Comparison of ENCODE assay signal across 14 cellular contexts in the genomic region with DNA sequence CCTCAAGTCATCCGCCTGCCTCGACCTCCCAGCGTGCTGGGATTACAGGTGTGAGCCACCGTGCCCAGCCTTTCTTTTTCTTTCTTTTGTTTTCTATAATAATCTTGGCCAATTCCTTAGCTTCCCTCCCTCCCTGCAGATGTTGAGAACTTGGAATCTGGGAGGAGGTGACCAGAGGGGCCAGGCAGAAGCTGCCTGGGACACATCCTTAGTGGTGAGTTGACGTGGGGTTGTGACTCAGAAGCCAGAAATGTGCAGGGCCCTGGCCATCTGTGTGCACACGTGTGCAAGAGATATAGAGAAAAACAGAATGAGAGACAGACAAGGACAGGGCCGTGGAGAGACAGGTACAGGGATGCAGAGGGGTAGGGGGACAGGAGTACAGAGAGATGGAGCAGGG.
A peak's percentile ranks its signal among the peaks of the same experiment; 100 is the strongest.
DNase-seq lines count a peak whose midpoint lies in the region; ATAC-seq and TF ChIP-seq lines count a peak whose summit lies in the region.
"Had no signal": no experiment of that assay in that cellular context is flagged by ENCODE, and none has a peak within 500 bp of the region (broad histone marks: within the 10 kb centered on the region; RNA-seq: fewer than 3 reads in every experiment).

No MANE protein-coding gene starts in this region.

- no peak overlapping the region for H3K27ac ChIP-seq in fibroblast of lung (ENCODE audit: insufficient read depth, low read length)
- H3K27ac ChIP-seq: upper lobe of right lung had no signal

- peak overlapping the region; percentile 27 for H3K27ac Mint-ChIP-seq in activated CD4-positive, alpha-beta T cell treated with anti-CD3 and anti-CD28 coated beads, Interleukin-2, amount 10 ng/mL, durations not matched to agents 24 days and 14 days
- peak overlapping the region; percentile 59 for H3K27ac Mint-ChIP-seq in stimulated activated naive B cell treated with anti-CD40 and anti-IgM and Interleukin-4, amounts not matched to agents 10 μg/mL and 1 μg/mL and 100 μg/mL, for 72 hours
- H3K27ac Mint-ChIP-seq: activated CD8-positive, alpha-beta T cell treated with anti-CD3 and anti-CD28 coated beads, Interleukin-2, amount 10 ng/mL, durations not matched to agents 7 days and 5 days; nephron progenitor cell had no signal

- H4K20me1 ChIP-seq in fibroblast of lung (ENCODE audit: control insufficient read depth, extremely low read depth, insufficient read depth, low read length): no peaks in the 10 kb centered on the region

- peaks cover 4% of the 10 kb centered on the region for H3K4me1 ChIP-seq in fibroblast of lung (ENCODE audit: control insufficient read depth, extremely low read depth, insufficient read depth, low read length)

- H3K4me1 Mint-ChIP-seq in activated CD4-positive, alpha-beta T cell treated with anti-CD3 and anti-CD28 coated beads, Interleukin-2, amount 10 ng/mL, durations not matched to agents 24 days and 14 days: peaks cover 16% of the 10 kb centered on the region
- H3K4me1 Mint-ChIP-seq in stimulated activated naive B cell treated with anti-CD40 and anti-IgM and Interleukin-4, amounts not matched to agents 10 μg/mL and 1 μg/mL and 100 μg/mL, for 72 hours: peaks cover 29 to 50% of the 10 kb centered on the region in 2 donors

- intact Hi-C loops in activated CD4-positive, alpha-beta T cell treated with anti-CD3 and anti-CD28 coated beads, Interleukin-2, amount 10 ng/mL, durations not matched to agents 24 days and 14 days (cut with micrococcal nuclease): no loop called here

- H3K9me3 Mint-ChIP-seq in activated CD4-positive, alpha-beta T cell treated with anti-CD3 and anti-CD28 coated beads, Interleukin-2, amount 10 ng/mL, durations not matched to agents 24 days and 14 days: no peaks in the 10 kb centered on the region
- no peaks in the 10 kb centered on the region for H3K9me3 Mint-ChIP-seq in stimulated activated naive B cell treated with anti-CD40 and anti-IgM and Interleukin-4, amounts not matched to agents 10 μg/mL and 1 μg/mL and 100 μg/mL, for 72 hours
- H3K9me3 Mint-ChIP-seq: nephron progenitor cell had no signal

- no peak overlapping the region for H3K4me3 Mint-ChIP-seq in activated CD4-positive, alpha-beta T cell treated with anti-CD3 and anti-CD28 coated beads, Interleukin-2, amount 10 ng/mL, durations not matched to agents 24 days and 14 days
- no peak overlapping the region for H3K4me3 Mint-ChIP-seq in stimulated activated naive B cell treated with anti-CD40 and anti-IgM and Interleukin-4, amounts not matched to agents 10 μg/mL and 1 μg/mL and 100 μg/mL, for 72 hours
- H3K4me3 Mint-ChIP-seq: activated CD8-positive, alpha-beta T cell treated with anti-CD3 and anti-CD28 coated beads, Interleukin-2, amount 10 ng/mL, durations not matched to agents 7 days and 5 days; nephron progenitor cell had no signal

- H3K4me2 ChIP-seq in fibroblast of lung (ENCODE audit: extremely low read depth, insufficient read depth, low read length): no peak overlapping the region

- no peaks in the 10 kb centered on the region for H3K27me3 ChIP-seq in fibroblast of lung (ENCODE audit: control insufficient read depth, insufficient read depth, low read length)
- H3K27me3 ChIP-seq: upper lobe of right lung had no signal

- no peaks in the 10 kb centered on the region for H3K27me3 Mint-ChIP-seq in activated CD4-positive, alpha-beta T cell treated with anti-CD3 and anti-CD28 coated beads, Interleukin-2, amount 10 ng/mL, durations not matched to agents 24 days and 14 days
- H3K27me3 Mint-ChIP-seq in stimulated activated naive B cell treated with anti-CD40 and anti-IgM and Interleukin-4, amounts not matched to agents 10 μg/mL and 1 μg/mL and 100 μg/mL, for 72 hours: no peaks in the 10 kb centered on the region

- peaks cover 2% of the 10 kb centered on the region for H3K79me2 ChIP-seq in fibroblast of lung (ENCODE audit: control insufficient read depth, insufficient read depth, low read length)

- no peaks in the 10 kb centered on the region for H3K36me3 Mint-ChIP-seq in activated CD4-positive, alpha-beta T cell treated with anti-CD3 and anti-CD28 coated beads, Interleukin-2, amount 10 ng/mL, durations not matched to agents 24 days and 14 days (ENCODE audit: low read depth)
- H3K36me3 Mint-ChIP-seq in stimulated activated naive B cell treated with anti-CD40 and anti-IgM and Interleukin-4, amounts not matched to agents 10 μg/mL and 1 μg/mL and 100 μg/mL, for 72 hours: peaks cover 22 to 24% of the 10 kb centered on the region in 2 donors

- H3K36me3 ChIP-seq in fibroblast of lung (ENCODE audit: control insufficient read depth, insufficient read depth, low read length): no peaks in the 10 kb centered on the region
- H3K36me3 ChIP-seq: upper lobe of right lung had no signal

- DNase-seq in activated CD4-positive, alpha-beta T cell treated with anti-CD3 and anti-CD28 coated beads, Interleukin-2, amount 10 ng/mL, durations not matched to agents 24 days and 14 days: no peak
- DNase-seq in activated CD4-positive, alpha-beta T cell treated with anti-CD3 and anti-CD28 coated beads, Interleukin-2, amount 50 U/mL, for 1 hour: no peak
- DNase-seq in fibroblast of lung (ENCODE audit: low read depth in 2 of 2) (peak; percentile 71 to 85), COLO668 (lab: John Stamatoyannopoulos, UW; ENCODE audit: unreplicated experiment) (no peak), RPMI8226 (no peak)
- DNase-seq in stimulated activated naive B cell treated with anti-CD40 and anti-IgM and Interleukin-4, amounts not matched to agents 10 μg/mL and 1 μg/mL and 100 μg/mL, for 72 hours: no peak
- DNase-seq: activated CD8-positive, alpha-beta T cell treated with anti-CD3 and anti-CD28 coated beads, Interleukin-2, amount 10 ng/mL, durations not matched to agents 7 days and 5 days; hippocampal formation; NCI-H1092; nephron progenitor cell; stimulated activated CD4-positive, alpha-beta T cell treated with anti-CD3 and anti-CD28 coated beads, Interleukin-4, amount 100 ng/mL, for 1 hour; upper lobe of right lung had no signal

- H3K9ac ChIP-seq in fibroblast of lung (ENCODE audit: insufficient read depth, low read length): no peak overlapping the region

- no peak overlapping the region for H3K4me3 ChIP-seq in fibroblast of lung (replicated peaks in 1 of 4; ENCODE audit: control extremely low read depth in 1 of 4, insufficient read depth in 1 of 4, low read depth in 3 of 4, low read length in 4 of 4)
- H3K4me3 ChIP-seq: upper lobe of right lung had no signal

- H2AFZ ChIP-seq in fibroblast of lung (ENCODE audit: low read length): no peak overlapping the region

- ATAC-seq in SK-N-SH treated with all-trans-retinoic acid at 6 μM for 48 hours (peak; percentile 71), GM18861 (IDR thresholded peaks at IDR 0.05; ENCODE audit: unreplicated experiment) (no peak)
- ATAC-seq in stimulated activated naive B cell treated with anti-CD40 and anti-IgM and Interleukin-4, amounts not matched to agents 10 μg/mL and 1 μg/mL and 100 μg/mL, for 72 hours (replicated peaks): no peak
- ATAC-seq: activated CD8-positive, alpha-beta T cell treated with anti-CD3 and anti-CD28 coated beads, Interleukin-2, amount 10 ng/mL, durations not matched to agents 7 days and 5 days; upper lobe of right lung had no signal

- no peaks in the 10 kb centered on the region for H3K9me3 ChIP-seq in fibroblast of lung (ENCODE audit: control insufficient read depth, insufficient read depth, low read depth, low read length)
- H3K9me3 ChIP-seq: upper lobe of right lung had no signal

- TF ChIP-seq CTCF in fibroblast of lung (conservative IDR thresholded peaks at IDR 0.05 in 1 of 2, IDR thresholded peaks at IDR 0.05 in 1 of 2; ENCODE audit: low read depth in 1 of 2, low read length in 2 of 2): no peak

TF ChIP-seq in SK-N-SH treated with all-trans-retinoic acid at 6 μM for 48 hours, 23 proteins besides CTCF, POLR2A, EP300 and RAD21:
- TF ChIP-seq ISL1 (CRISPR knock-in tag; IDR thresholded peaks at IDR 0.05) (no peak), ARNTL (CRISPR knock-in tag; IDR thresholded peaks at IDR 0.05; ENCODE audit: borderline replicate concordance, low read depth) (no peak), GLIS3 (CRISPR knock-in tag; IDR thresholded peaks at IDR 0.05) (no peak), PATZ1 (CRISPR knock-in tag; IDR thresholded peaks at IDR 0.05; ENCODE audit: borderline replicate concordance) (no peak)

Comparison
In these comparisons a context has a peak if more than half of its experiments do, and no peak if none do; other contexts are left out.
1. DNase-seq: peak in fibroblast of lung (2 of 2); none in activated CD4-positive, alpha-beta T cell treated with anti-CD3 and anti-CD28 coated beads, Interleukin-2, amount 10 ng/mL, durations not matched to agents 24 days and 14 days (single experiment), activated CD4-positive, alpha-beta T cell treated with anti-CD3 and anti-CD28 coated beads, Interleukin-2, amount 50 U/mL, for 1 hour (single experiment), stimulated activated naive B cell treated with anti-CD40 and anti-IgM and Interleukin-4, amounts not matched to agents 10 μg/mL and 1 μg/mL and 100 μg/mL, for 72 hours (single experiment), COLO668 (single experiment) and RPMI8226 (single experiment).